13 cellular contexts compared by ENCODE assay signal in genomic region chr13:22740264-22740663, GRCh38.
DNase-seq lines count a peak whose midpoint lies in the region; ATAC-seq, FAIRE-seq and TF ChIP-seq lines count a peak whose summit lies in the region.
"Had no signal": no experiment of that assay in that cellular context is flagged by ENCODE, and none has a peak within 500 bp of the region (broad histone marks: within the 10 kb centered on the region; RNA-seq: fewer than 3 reads in every experiment).

No MANE protein-coding gene starts in this region.

- H3K79me2 ChIP-seq in GM12878 (ENCODE audit: control insufficient read depth, insufficient read depth, low read length): no peaks in the 10 kb centered on the region

- CTCF ChIA-PET in A673 (lab: Charles Lee) (interaction anchor here (0.7 kb wide), 1 partner anchor 178 kb away, joined by 3 read pairs; no protein-coding TSS in a partner anchor), GM12878 (lab: Yijun Ruan, JAX) (no interaction called here)

- no peak overlapping the region for H3K4me2 ChIP-seq in GM12878 (ENCODE audit: control insufficient read depth, insufficient read depth)

- H3K4me3 ChIP-seq in A673 (ENCODE audit: low read depth, low read length, poor library complexity, severe bottlenecking) (no peak overlapping the region), GM12878 (no peak overlapping the region)

- intact Hi-C loops in A673 (cut with micrococcal nuclease; ENCODE audit: unreplicated experiment) (no loop called here), GM12878 (cut with micrococcal nuclease; ENCODE audit: unreplicated experiment) (no loop called here)

- BruUV-seq in A673 (replicated peaks; lab: Mats Ljungman, UMichigan) (no TSS peak), GM12878 (replicated peaks; lab: Mats Ljungman, UMichigan) (no TSS peak)

- SMC1A ChIA-PET in GM12878 (lab: Charles Lee; ENCODE audit: uncharacterized antibody, unreplicated experiment): no interaction called here

- POLR2A ChIA-PET in A673 (lab: Charles Lee; ENCODE audit: low non-redundant PET) (no interaction called here), GM12878 (lab: Charles Lee) (no interaction called here)

- in situ Hi-C loops in GM12878 (cut with MboI): no loop called here

- H3K36me3 ChIP-seq in A673 (ENCODE audit: insufficient read depth, low read length, poor library complexity, severe bottlenecking): no peaks in the 10 kb centered on the region
- no peaks in the 10 kb centered on the region for H3K36me3 ChIP-seq in GM12878 (ENCODE audit: control insufficient read depth in 2 of 2, insufficient read depth in 2 of 2, low read length in 1 of 2)

- H3K9me3 ChIP-seq in A673 (ENCODE audit: low read depth, low read length, poor library complexity, severe bottlenecking): no peaks in the 10 kb centered on the region
- H3K9me3 ChIP-seq in GM12878 (replicated peaks; ENCODE audit: control insufficient read depth, insufficient read depth, low read length): no peaks in the 10 kb centered on the region

- no peaks in the 10 kb centered on the region for H3K27me3 ChIP-seq in A673 (replicated peaks; ENCODE audit: insufficient read depth, low read depth, low read length, poor library complexity)
- no peaks in the 10 kb centered on the region for H3K27me3 ChIP-seq in GM12878 (replicated peaks in 1 of 2; ENCODE audit: control insufficient read depth in 2 of 2, insufficient read depth in 2 of 2, low read length in 1 of 2)

- ATAC-seq in GM12878 (no peak), GM18868 (IDR thresholded peaks at IDR 0.05; ENCODE audit: unreplicated experiment) (no peak), GM18867 (IDR thresholded peaks at IDR 0.05; ENCODE audit: unreplicated experiment) (no peak), GM18861 (IDR thresholded peaks at IDR 0.05; ENCODE audit: unreplicated experiment) (no peak)
- ATAC-seq: natural killer cell treated with Interleukin-12 subunit alpha and Interleukin-12 subunit beta and Interleukin-15 and Interleukin-18, amount 100 ng/mL, for 72 hours had no signal

- no peak for FAIRE-seq in GM12878 (lab: Jason Lieb, UNC)
- no peak for FAIRE-seq in GM19239 (lab: Jason Lieb, UNC)
- FAIRE-seq: islet of Langerhans had no signal

- H3K4me1 ChIP-seq in A673 (ENCODE audit: insufficient read depth, low read length, poor library complexity, severe bottlenecking): no peaks in the 10 kb centered on the region
- no peaks in the 10 kb centered on the region for H3K4me1 ChIP-seq in GM12878 (ENCODE audit: control insufficient read depth, insufficient read depth, low read length)

- RAD21 ChIA-PET in GM12878 (lab: Charles Lee; ENCODE audit: unreplicated experiment): no interaction called here

- H2AFZ ChIP-seq in GM12878 (ENCODE audit: control insufficient read depth, low read depth, low read length): no peak overlapping the region

- 2% methylated on average over 3 of the region's 3 CpGs for WGBS in GM12878 (ENCODE audit: insufficient coverage, insufficient replicate concordance, low lambda C conversion rate, missing lambda C conversion rate)

- H4K20me1 ChIP-seq in GM12878 (ENCODE audit: control insufficient read depth, insufficient read depth): no peaks in the 10 kb centered on the region

- H3K27ac ChIP-seq in A673 (ENCODE audit: low read depth, low read length, poor library complexity, severe bottlenecking) (no peak overlapping the region), GM12878 (ENCODE audit: control insufficient read depth, insufficient read depth) (no peak overlapping the region)

- no peak; the same call in 1 of the 2 replicates for TF ChIP-seq RAD21 in GM12878 (IDR thresholded peaks at IDR 0.05; ENCODE audit: insufficient read depth, low read depth, low read length)

- no peak overlapping the region for H3K9ac ChIP-seq in GM12878 (ENCODE audit: control insufficient read depth, insufficient read depth, low read length)

- no peak for TF ChIP-seq POLR2A in GM12878 (IDR thresholded peaks at IDR 0.05; ENCODE audit: low read depth, low read length)

- TF ChIP-seq CTCF in A673 (conservative IDR thresholded peaks at IDR 0.05; ENCODE audit: low read depth, low read length) (peak; percentile 60), GM12878 (IDR thresholded peaks at IDR 0.05 in 2 of 3, conservative IDR thresholded peaks at IDR 0.05 in 1 of 3; ENCODE audit: control insufficient read depth in 2 of 3, extremely low read depth in 1 of 3, insufficient read depth in 1 of 3, low read depth in 3 of 3, low read length in 3 of 3) (peak in 2 of 3 experiments; percentile 3 to 5; a peak in 1 of 6 replicates)

- DNase-seq in A673 (ENCODE audit: low spot score): peak; percentile 38
- DNase-seq in ELF-1 (ENCODE audit: low read depth, low spot score): peak; percentile 10
- peak; percentile 6 for DNase-seq in NCI-H460 (ENCODE audit: extremely low read depth, low read depth)
- DNase-seq in GM12878 (ENCODE audit: low read depth, low spot score): no peak
- no peak for DNase-seq in GM19239 (ENCODE audit: insufficient read length, low spot score)
- DNase-seq: C1 segment of cervical spinal cord; central memory CD4-positive, alpha-beta T cell; NCI-H1436 treated with DMSO at 0.1 percent for 48 hours had no signal

- TF ChIP-seq EP300 in GM12878 (IDR thresholded peaks at IDR 0.05; ENCODE audit: borderline replicate concordance in 1 of 2, control insufficient read depth in 1 of 2, low read depth in 2 of 2, low read length in 2 of 2): no peak

TF ChIP-seq in GM12878, 131 proteins besides CTCF, POLR2A, EP300 and RAD21:
- no peak for TF ChIP-seq ZNF687 (IDR thresholded peaks at IDR 0.05)
- TF ChIP-seq HSF1 (IDR thresholded peaks at IDR 0.05; ENCODE audit: low read depth, low read length): no peak
- no peak for TF ChIP-seq ZNF274 (IDR thresholded peaks at IDR 0.05; ENCODE audit: insufficient read depth, insufficient read length)
- TF ChIP-seq MYC (IDR thresholded peaks at IDR 0.05; ENCODE audit: insufficient read depth, insufficient read length, insufficient replicate concordance, low read length, severe bottlenecking): no peak
- TF ChIP-seq SP1 (IDR thresholded peaks at IDR 0.05; ENCODE audit: low read depth, low read length): no peak
- TF ChIP-seq KLF5 (IDR thresholded peaks at IDR 0.05; ENCODE audit: partially characterized antibody): no peak

Comparison
In these comparisons a context has a peak if more than half of its experiments do, and no peak if none do; other contexts are left out.
1. DNase-seq: peak in A673 (single experiment), ELF-1 (single experiment) and NCI-H460 (single experiment); none in GM12878 (single experiment) and GM19239 (single experiment).